26 cellular contexts compared by ENCODE assay signal in genomic region chr3:56368860-56369259, GRCh38.
"Had no signal": no experiment of that assay in that cellular context is flagged by ENCODE, and none has a peak within 500 bp of the region (broad histone marks: within the 10 kb centered on the region; RNA-seq: fewer than 3 reads in every experiment).

No MANE protein-coding gene starts in this region.

- H3K27ac ChIP-seq: neutrophil, pancreas, prostate gland, right lobe of liver, sigmoid colon, skin epidermis, spleen, stomach, thoracic aorta, thyroid gland, tibial nerve, upper lobe of left lung, vagina had no signal

- ATAC-seq: naive thymus-derived CD8-positive, alpha-beta T cell; natural killer cell treated with Interleukin-12 subunit alpha and Interleukin-12 subunit beta and Interleukin-15 and Interleukin-18, amount 100 ng/mL, for 72 hours; pancreas; right cardiac atrium; right lobe of liver; stimulated activated memory B cell treated with anti-CD40 and anti-IgM and Interleukin-4, amounts not matched to agents 10 μg/mL and 1 μg/mL and 100 μg/mL, for 72 hours had no signal

- H3K4me1 ChIP-seq: pancreas, prostate gland, sigmoid colon, spleen, thyroid gland, tibial nerve, upper lobe of left lung, vagina had no signal

- H3K27me3 ChIP-seq: neutrophil, pancreas, right lobe of liver, sigmoid colon, spleen, stomach, thyroid gland, tibial nerve, upper lobe of left lung, vagina had no signal

- DNase-seq: naive thymus-derived CD8-positive, alpha-beta T cell; nephron progenitor cell; pancreas; right cardiac atrium; right lobe of liver; sigmoid colon; spleen; stimulated activated CD4-positive, alpha-beta T cell treated with anti-CD3 and anti-CD28 coated beads, Interleukin-12 subunit alpha, Interleukin-12 subunit beta, amount 100 ng/mL, for 4 hours; stimulated activated CD4-positive, alpha-beta T cell treated with anti-CD3 and anti-CD28 coated beads, Interleukin-1b, Interleukin-23, amount 100 ng/mL, for 48 hours; stimulated activated CD4-positive, alpha-beta T cell treated with anti-CD3 and anti-CD28 coated beads, Interleukin-4, amount 100 ng/mL, for 1 hour; stimulated activated CD4-positive, alpha-beta T cell treated with anti-CD3 and anti-CD28 coated beads, Interleukin-4, amount 100 ng/mL, for 4 hours; stimulated activated CD8-positive, alpha-beta memory T cell treated with anti-CD3 and anti-CD28 coated beads, Interleukin-4, amount 100 ng/mL, for 48 hours; stimulated activated naive CD4-positive, alpha-beta T cell; stomach; thyroid gland; trophoblast cell; upper lobe of left lung had no signal

- H3K9me3 ChIP-seq: neutrophil, pancreas, prostate gland, right lobe of liver, sigmoid colon, spleen, stomach, thoracic aorta, thyroid gland, tibial nerve, upper lobe of left lung, vagina had no signal

- H3K4me2 ChIP-seq: smooth muscle cell had no signal

- H3K36me3 ChIP-seq: neutrophil, pancreas, prostate gland, right lobe of liver, sigmoid colon, spleen, stomach, thoracic aorta, thyroid gland, tibial nerve, upper lobe of left lung, vagina had no signal

- H3K4me3 ChIP-seq: pancreas, prostate gland, right lobe of liver, sigmoid colon, skin epidermis, smooth muscle cell, spleen, stomach, thoracic aorta, thyroid gland, tibial nerve, upper lobe of left lung, vagina had no signal
